Comparison of ENCODE assay signal across 18 cellular contexts in genomic region chr16:70804729-70805169, GRCh38. TPM values are rescaled to one million over a fixed set of nuclear protein-coding genes. Genes with fewer than 3 reads are reported as not detected.
DNase-seq lines count a peak whose midpoint lies in the region; ATAC-seq and TF ChIP-seq lines count a peak whose summit lies in the region.
"Had no signal": no experiment of that assay in that cellular context is flagged by ENCODE, and none has a peak within 500 bp of the region (broad histone marks: within the 10 kb centered on the region; RNA-seq: fewer than 3 reads in every experiment).

No MANE protein-coding gene starts in this region.

- DNase-seq in activated T-cell treated with anti-CD3 and anti-CD28 coated beads, Interleukin-2, amount 50 U/mL, for 72 hours: no peak
- no peak for DNase-seq in activated T-cell treated with anti-CD3 and anti-CD28 coated beads, Interleukin-2, amount 50 U/mL, for 48 hours
- DNase-seq in PC-9 (no peak), endodermal cell (peak; percentile 19), upper lobe of left lung (no peak), SK-N-DZ (ENCODE audit: low spot score) (no peak), left lobe of liver (ENCODE audit: low spot score) (no peak), NCI-H226 (no peak)
- DNase-seq: activated gamma-delta T cell treated with Interleukin-2 at 50 U/mL for 16 hours; COR-L47; left ventricle myocardium inferior; NCI-H1105 treated with DMSO at 0.1 percent for 48 hours; NCI-H69; stimulated activated CD4-positive, alpha-beta T cell treated with anti-CD3 and anti-CD28 coated beads, Interleukin-2, amount 100 ng/mL, for 24 hours; SW 1271; uterus; WERI-Rb-1 had no signal

- peak overlapping the region; percentile 29; the same call in 1 of the 2 replicates for H3K4me2 ChIP-seq in PC-9

- peaks cover 0 to 3% of the 10 kb centered on the region in 2 donors for H3K36me3 Mint-ChIP-seq in activated T-cell treated with anti-CD3 and anti-CD28 coated beads, Interleukin-2, amount 50 U/mL, for 72 hours (ENCODE audit: insufficient read depth in 2 of 2)
- H3K36me3 Mint-ChIP-seq in endodermal cell (ENCODE audit: low read depth): no peaks in the 10 kb centered on the region

- intact Hi-C loops in PC-9 (cut with micrococcal nuclease; ENCODE audit: unreplicated experiment): no loop called here

- no TSS peak for BruUV-seq in PC-9 (replicated peaks; lab: Mats Ljungman, UMichigan)

- peaks cover 5% of the 10 kb centered on the region; the same call in 1 of the 2 replicates for H3F3A ChIP-seq in PC-9 (ENCODE audit: insufficient read depth, low read depth)

- H3K4me1 Mint-ChIP-seq in activated T-cell treated with anti-CD3 and anti-CD28 coated beads, Interleukin-2, amount 50 U/mL, for 72 hours (ENCODE audit: low read depth): peaks cover 20% of the 10 kb centered on the region
- H3K4me1 Mint-ChIP-seq in endodermal cell: peaks cover 13% of the 10 kb centered on the region

- no peak overlapping the region for H2AFZ ChIP-seq in PC-9

- no peaks in the 10 kb centered on the region for H4K20me1 ChIP-seq in PC-9 (ENCODE audit: insufficient read depth)

- no peak for TF ChIP-seq EP300 in upper lobe of left lung (IDR thresholded peaks at IDR 0.05)

- POLR2A ChIA-PET in PC-9 (lab: Charles Lee; ENCODE audit: unreplicated experiment): no interaction called here

- TF ChIP-seq CTCF in PC-9 (conservative IDR thresholded peaks at IDR 0.05) (no peak), endodermal cell (conservative IDR thresholded peaks at IDR 0.05) (no peak), upper lobe of left lung (IDR thresholded peaks at IDR 0.05) (no peak)

- peaks cover 9% of the 10 kb centered on the region for H3K79me2 ChIP-seq in PC-9 (ENCODE audit: low read depth)

- H3K4me1 ChIP-seq in PC-9 (replicated peaks; ENCODE audit: insufficient read depth) (peaks cover 5% of the 10 kb centered on the region; the same call in 1 of the 2 replicates), endodermal cell (ENCODE audit: control insufficient read depth, insufficient read depth, low read length) (no peaks in the 10 kb centered on the region), upper lobe of left lung (peaks cover 7 to 12% (median 9%) of the 10 kb centered on the region in 4 donors)

- peaks cover 2% of the 10 kb centered on the region for H3K27me3 Mint-ChIP-seq in activated T-cell treated with anti-CD3 and anti-CD28 coated beads, Interleukin-2, amount 50 U/mL, for 72 hours (ENCODE audit: low read depth)
- peaks cover 71% of the 10 kb centered on the region for H3K27me3 Mint-ChIP-seq in endodermal cell (ENCODE audit: insufficient read depth)

- H3K9ac ChIP-seq in endodermal cell (ENCODE audit: extremely low read depth, low read length, poor library complexity, severe bottlenecking): no peak overlapping the region

- 57% methylated on average over 2 of the region's 2 CpGs for WGBS in endodermal cell (ENCODE audit: insufficient coverage in 1 of 2, insufficient read length in 1 of 2), 2 experiments
- 36 to 49% methylated on average over 2 of the region's 2 CpGs for WGBS in upper lobe of left lung, 2 donors

- H3K27ac Mint-ChIP-seq in activated T-cell treated with anti-CD3 and anti-CD28 coated beads, Interleukin-2, amount 50 U/mL, for 72 hours: peak overlapping the region; percentile 36
- H3K27ac Mint-ChIP-seq in endodermal cell: no peak overlapping the region

- no peak for TF ChIP-seq POLR2A in upper lobe of left lung (IDR thresholded peaks at IDR 0.05)

- peak overlapping the region in 1 of 2 donors; percentile 45 for H3K4me3 Mint-ChIP-seq in activated T-cell treated with anti-CD3 and anti-CD28 coated beads, Interleukin-2, amount 50 U/mL, for 72 hours
- H3K4me3 Mint-ChIP-seq in endodermal cell: no peak overlapping the region

- no peaks in the 10 kb centered on the region for H3K9me3 Mint-ChIP-seq in activated T-cell treated with anti-CD3 and anti-CD28 coated beads, Interleukin-2, amount 50 U/mL, for 72 hours
- H3K9me3 Mint-ChIP-seq in endodermal cell: peaks cover 6% of the 10 kb centered on the region

- H3K4me3 ChIP-seq in PC-9: 0 out of 2 replicates have a peak overlapping the region, but pooled peaks have one; percentile 6
- no peak overlapping the region for H3K4me3 ChIP-seq in endodermal cell (ENCODE audit: low read length)
- H3K4me3 ChIP-seq in upper lobe of left lung: no peak overlapping the region
- H3K4me3 ChIP-seq: left ventricle myocardium inferior, uterus had no signal

- H3K27ac ChIP-seq in PC-9 (peak overlapping the region; percentile 50; the same call in 1 of the 2 replicates), endodermal cell (ENCODE audit: low read depth, low read length) (no peak overlapping the region), upper lobe of left lung (peak overlapping the region in 3 of 4 donors; percentile 42 to 73 (median 52))
- H3K27ac ChIP-seq: left ventricle myocardium inferior, uterus, WERI-Rb-1 had no signal

- no peaks in the 10 kb centered on the region for H3K9me2 ChIP-seq in PC-9 (ENCODE audit: insufficient read depth)

- H3K27me3 ChIP-seq in PC-9 (ENCODE audit: insufficient read depth, low read depth) (no peaks in the 10 kb centered on the region), endodermal cell (ENCODE audit: control insufficient read depth, insufficient read depth, low read length, poor library complexity, severe bottlenecking) (peaks cover 76% of the 10 kb centered on the region), upper lobe of left lung (no peaks in the 10 kb centered on the region)
- H3K27me3 ChIP-seq: uterus had no signal

- H3K36me3 ChIP-seq in PC-9 (ENCODE audit: low read depth) (no peaks in the 10 kb centered on the region), endodermal cell (ENCODE audit: control insufficient read depth, insufficient read depth, low read length) (no peaks in the 10 kb centered on the region), upper lobe of left lung (no peaks in the 10 kb centered on the region)
- H3K36me3 ChIP-seq: left ventricle myocardium inferior, uterus, WERI-Rb-1 had no signal

- H3K9me3 ChIP-seq in PC-9 (ENCODE audit: insufficient read depth, low read depth): no peaks in the 10 kb centered on the region
- no peaks in the 10 kb centered on the region for H3K9me3 ChIP-seq in endodermal cell (ENCODE audit: control insufficient read depth, low read length)
- peaks cover 0 to 7% (median 0%) of the 10 kb centered on the region in 4 donors for H3K9me3 ChIP-seq in upper lobe of left lung
- H3K9me3 ChIP-seq: uterus had no signal

- peak in 1 of 2 donors; percentile 0 for ATAC-seq in activated T-cell treated with anti-CD3 and anti-CD28 coated beads, Interleukin-2, amount 50 U/mL, for 72 hours (replicated peaks in 1 of 2)
- ATAC-seq in upper lobe of left lung (ENCODE audit: low FRiP score in 2 of 2) (no peak), left lobe of liver (no peak)
- ATAC-seq: sciatic nerve had no signal

- CTCF ChIA-PET in PC-9 (lab: Charles Lee): no interaction called here

RNA-seq across cellular contexts. Expression of gene VAC14, which starts 3.8 kb away (rescaled TPM):
- total RNA-seq in activated T-cell treated with anti-CD3 and anti-CD28 coated beads, Interleukin-2, amount 50 U/mL, for 72 hours: 10 to 100 TPM; 23.1 to 29.6 TPM
- 44.5 and 46.8 TPM in 2 replicates for total RNA-seq in PC-9 (2021)
- total RNA-seq in endodermal cell: 10 to 100 TPM; 47.5 to 48.7 TPM
- polyA plus RNA-seq in endodermal cell (2013, experiment 1 of 2): 46.2 TPM
- polyA plus RNA-seq in endodermal cell (2013, experiment 2 of 2): 42.4 TPM
- 100 to 1,000 TPM in 2 of 6 donors, 10 to 100 TPM in 4; 39.6 to 145 (median 57.4) TPM for total RNA-seq in upper lobe of left lung
- 35.9 and 36.3 TPM in 2 replicates for polyA plus RNA-seq in SK-N-DZ (2014; cell fraction: cytosol; rRNA removed)
- polyA plus RNA-seq in SK-N-DZ (2014; cell fraction: nucleus; rRNA removed): 35.0 and 40.4 TPM in 2 replicates
- total RNA-seq in left lobe of liver: 17.3 TPM
